Comparison of ENCODE assay signal across 35 cellular contexts in genomic region chr4:155331478-155331877, GRCh38.
"Had no signal": no experiment of that assay in that cellular context is flagged by ENCODE, and none has a peak within 500 bp of the region (broad histone marks: within the 10 kb centered on the region; RNA-seq: fewer than 3 reads in every experiment).

No MANE protein-coding gene starts in this region.

- H3K27ac ChIP-seq: adrenal gland, body of pancreas, brain microvascular endothelial cell, breast epithelium, VCaP had no signal

- H3K4me1 Mint-ChIP-seq: activated B cell treated with CpG ODN at 0.5 μM for 24 hours; activated CD4-positive, alpha-beta T cell treated with anti-CD3 and anti-CD28 coated beads, Interleukin-2, amount 10 ng/mL, durations not matched to agents 24 days and 14 days; activated CD8-positive, alpha-beta memory T cell treated with anti-CD3 and anti-CD28 coated beads, Interleukin-2, amount 10 ng/mL, durations not matched to agents 7 days and 5 days; activated naive CD4-positive, alpha-beta T cell treated with anti-CD3 and anti-CD28 coated beads, Interleukin-2, amount 10 ng/mL, durations not matched to agents 7 days and 5 days; activated naive CD4-positive, alpha-beta T cell treated with anti-CD3 and anti-CD28 coated beads, Interleukin-2, amount 50 U/mL, for 24 hours; activated naive CD8-positive, alpha-beta T cell treated with anti-CD3 and anti-CD28 coated beads, Interleukin-2, amount 10 ng/mL, durations not matched to agents 7 days and 5 days had no signal

- H3K4me1 ChIP-seq: adrenal gland, body of pancreas, breast epithelium had no signal

- H3K36me3 ChIP-seq: adrenal gland, brain microvascular endothelial cell, breast epithelium had no signal

- H3K36me3 Mint-ChIP-seq: activated CD4-positive, alpha-beta memory T cell treated with anti-CD3 and anti-CD28 coated beads for 36 hours; activated CD8-positive, alpha-beta memory T cell treated with anti-CD3 and anti-CD28 coated beads, Interleukin-2, amount 10 ng/mL, durations not matched to agents 7 days and 5 days; activated naive CD4-positive, alpha-beta T cell treated with anti-CD3 and anti-CD28 coated beads, Interleukin-2, amount 10 ng/mL, durations not matched to agents 7 days and 5 days; activated naive CD4-positive, alpha-beta T cell treated with anti-CD3 and anti-CD28 coated beads, Interleukin-2, amount 50 U/mL, for 24 hours; activated naive CD8-positive, alpha-beta T cell; activated naive CD8-positive, alpha-beta T cell treated with anti-CD3 and anti-CD28 coated beads, Interleukin-2, amount 10 ng/mL, durations not matched to agents 7 days and 5 days had no signal

- H3K4me3 ChIP-seq: adrenal gland, body of pancreas, breast epithelium had no signal

- H3K9me3 ChIP-seq: adrenal gland, body of pancreas, breast epithelium had no signal

- H3K27me3 Mint-ChIP-seq: activated CD4-positive, alpha-beta memory T cell treated with anti-CD3 and anti-CD28 coated beads for 36 hours; activated naive CD4-positive, alpha-beta T cell treated with anti-CD3 and anti-CD28 coated beads, Interleukin-2, amount 10 ng/mL, durations not matched to agents 7 days and 5 days had no signal

- DNase-seq: activated B cell treated with CpG ODN at 0.5 μM for 24 hours; activated CD4-positive, alpha-beta memory T cell treated with anti-CD3 and anti-CD28 coated beads for 36 hours; activated CD4-positive, alpha-beta T cell treated with anti-CD3 and anti-CD28 coated beads for 4 hours; activated CD4-positive, alpha-beta T cell treated with anti-CD3 and anti-CD28 coated beads, Interleukin-2, amount 10 ng/mL, durations not matched to agents 24 days and 14 days; activated CD4-positive, alpha-beta T cell treated with anti-CD3 and anti-CD28 coated beads, Interleukin-2, amount 50 U/mL, for 1 hour; activated CD4-positive, alpha-beta T cell treated with anti-CD3 and anti-CD28 coated beads, Interleukin-2, amount 50 U/mL, for 4 hours; activated CD4-positive, CD25-positive, alpha-beta regulatory T cell treated with anti-CD3 and anti-CD28 coated beads, Interleukin-2, amount 50 U/mL, for 72 hours; activated CD8-positive, alpha-beta memory T cell treated with anti-CD3 and anti-CD28 coated beads, Interleukin-2, amount 10 ng/mL, durations not matched to agents 7 days and 5 days; activated CD8-positive, alpha-beta memory T cell treated with anti-CD3 and anti-CD28 coated beads, Interleukin-2, amount 50 U/mL, for 48 hours; activated CD8-positive, alpha-beta T cell treated with anti-CD3 and anti-CD28 coated beads for 36 hours; activated effector memory CD4-positive, alpha-beta T cell treated with Interleukin-2 at 50 U/mL for 16 hours; activated gamma-delta T cell; activated naive CD4-positive, alpha-beta T cell treated with anti-CD3 and anti-CD28 coated beads, Interleukin-2, amount 10 ng/mL, durations not matched to agents 7 days and 5 days; activated naive CD4-positive, alpha-beta T cell treated with Interleukin-2 at 50 U/mL for 16 hours; activated naive CD8-positive, alpha-beta T cell treated with anti-CD3 and anti-CD28 coated beads, Interleukin-2, amount 10 ng/mL, durations not matched to agents 7 days and 5 days; activated T-cell treated with anti-CD3 and anti-CD28 coated beads, Interleukin-2, amount 50 U/mL, for 24 hours; activated T-cell treated with anti-CD3 and anti-CD28 coated beads, Interleukin-2, amount 50 U/mL, for 48 hours; adrenal gland; amniotic stem cell; aorta; body of pancreas; brain microvascular endothelial cell; central memory CD4-positive, alpha-beta T cell; T-helper 1 cell; T-helper 2 cell; T-helper 9 cell had no signal

- ATAC-seq: activated CD8-positive, alpha-beta memory T cell treated with anti-CD3 and anti-CD28 coated beads, Interleukin-2, amount 10 ng/mL, durations not matched to agents 7 days and 5 days; activated CD8-positive, alpha-beta T cell treated with anti-CD3 and anti-CD28 coated beads for 36 hours; body of pancreas had no signal

- FAIRE-seq: astrocyte, TTC549 had no signal

- H3K9me3 Mint-ChIP-seq: activated B cell treated with CpG ODN at 0.5 μM for 24 hours; activated CD4-positive, alpha-beta memory T cell treated with anti-CD3 and anti-CD28 coated beads for 36 hours; activated CD8-positive, alpha-beta T cell treated with anti-CD3 and anti-CD28 coated beads for 36 hours; activated naive CD4-positive, alpha-beta T cell treated with anti-CD3 and anti-CD28 coated beads, Interleukin-2, amount 10 ng/mL, durations not matched to agents 7 days and 5 days; activated naive CD4-positive, alpha-beta T cell treated with anti-CD3 and anti-CD28 coated beads, Interleukin-2, amount 50 U/mL, for 24 hours; activated T-cell treated with anti-CD3 and anti-CD28 coated beads, Interleukin-2, amount 50 U/mL, for 24 hours; activated T-helper 2 cell treated with anti-CD3 and anti-CD28 coated beads, Interferon-gamma antibody, Interleukin-2, Interleukin-4, amounts not matched to agents 10 μg/mL and 5 μg/mL and 100 μg/mL, durations not matched to agents 14 hours and 24 hours and 36 hours; T-helper 1 cell treated with Interleukin-12 subunit alpha and Interleukin-12 subunit beta and Interleukin-4 antibody, amounts not matched to agents 30 μg/mL and 1 μg/mL, for 36 hours; T-helper 2 cell treated with Interferon-gamma antibody and Interleukin-4, amounts not matched to agents 5 μg/mL and 100 μg/mL, for 36 hours had no signal

- H3K27me3 ChIP-seq: adrenal gland, body of pancreas, brain microvascular endothelial cell, breast epithelium had no signal

- H3K27ac Mint-ChIP-seq: activated B cell treated with CpG ODN at 0.5 μM for 24 hours; activated CD4-positive, alpha-beta memory T cell treated with anti-CD3 and anti-CD28 coated beads for 36 hours; activated CD4-positive, alpha-beta T cell treated with anti-CD3 and anti-CD28 coated beads, Interleukin-2, amount 10 ng/mL, durations not matched to agents 24 days and 14 days; activated CD8-positive, alpha-beta memory T cell treated with anti-CD3 and anti-CD28 coated beads, Interleukin-2, amount 10 ng/mL, durations not matched to agents 7 days and 5 days; activated CD8-positive, alpha-beta T cell treated with anti-CD3 and anti-CD28 coated beads for 36 hours; activated naive CD4-positive, alpha-beta T cell treated with anti-CD3 and anti-CD28 coated beads, Interleukin-2, amount 10 ng/mL, durations not matched to agents 7 days and 5 days; activated naive CD4-positive, alpha-beta T cell treated with anti-CD3 and anti-CD28 coated beads, Interleukin-2, amount 50 U/mL, for 24 hours; activated naive CD8-positive, alpha-beta T cell; activated naive CD8-positive, alpha-beta T cell treated with anti-CD3 and anti-CD28 coated beads, Interleukin-2, amount 10 ng/mL, durations not matched to agents 7 days and 5 days; activated T-cell treated with anti-CD3 and anti-CD28 coated beads, Interleukin-2, amount 50 U/mL, for 24 hours; activated T-helper 2 cell treated with anti-CD3 and anti-CD28 coated beads, Interferon-gamma antibody, Interleukin-2, Interleukin-4, amounts not matched to agents 10 μg/mL and 5 μg/mL and 100 μg/mL, durations not matched to agents 14 hours and 24 hours and 36 hours; T-helper 1 cell treated with Interleukin-12 subunit alpha and Interleukin-12 subunit beta and Interleukin-4 antibody, amounts not matched to agents 30 μg/mL and 1 μg/mL, for 36 hours; T-helper 2 cell treated with Interferon-gamma antibody and Interleukin-4, amounts not matched to agents 5 μg/mL and 100 μg/mL, for 36 hours had no signal

- H3K4me3 Mint-ChIP-seq: activated B cell treated with CpG ODN at 0.5 μM for 24 hours; activated CD4-positive, alpha-beta memory T cell treated with anti-CD3 and anti-CD28 coated beads for 36 hours; activated CD4-positive, alpha-beta T cell treated with anti-CD3 and anti-CD28 coated beads, Interleukin-2, amount 10 ng/mL, durations not matched to agents 24 days and 14 days; activated CD8-positive, alpha-beta memory T cell treated with anti-CD3 and anti-CD28 coated beads, Interleukin-2, amount 10 ng/mL, durations not matched to agents 7 days and 5 days; activated CD8-positive, alpha-beta T cell treated with anti-CD3 and anti-CD28 coated beads for 36 hours; activated naive CD4-positive, alpha-beta T cell treated with anti-CD3 and anti-CD28 coated beads, Interleukin-2, amount 10 ng/mL, durations not matched to agents 7 days and 5 days; activated naive CD4-positive, alpha-beta T cell treated with anti-CD3 and anti-CD28 coated beads, Interleukin-2, amount 50 U/mL, for 24 hours; activated naive CD8-positive, alpha-beta T cell; activated naive CD8-positive, alpha-beta T cell treated with anti-CD3 and anti-CD28 coated beads, Interleukin-2, amount 10 ng/mL, durations not matched to agents 7 days and 5 days; activated T-cell treated with anti-CD3 and anti-CD28 coated beads, Interleukin-2, amount 50 U/mL, for 24 hours; T-helper 1 cell treated with Interleukin-12 subunit alpha and Interleukin-12 subunit beta and Interleukin-4 antibody, amounts not matched to agents 30 μg/mL and 1 μg/mL, for 36 hours; T-helper 2 cell treated with Interferon-gamma antibody and Interleukin-4, amounts not matched to agents 5 μg/mL and 100 μg/mL, for 36 hours had no signal
